In genomic region chr3:113219605-113220300, GRCh38 we compare ENCODE assay signal across 23 cellular contexts. TPM values are rescaled to one million over a fixed set of nuclear protein-coding genes. Genes with fewer than 3 reads are reported as not detected.
DNase-seq lines count a peak whose midpoint lies in the region; ATAC-seq and TF ChIP-seq lines count a peak whose summit lies in the region.
"Had no signal": no experiment of that assay in that cellular context is flagged by ENCODE, and none has a peak within 500 bp of the region (broad histone marks: within the 10 kb centered on the region; RNA-seq: fewer than 3 reads in every experiment).

No MANE protein-coding gene starts in this region.

- H3K9me3 Mint-ChIP-seq in nephron progenitor cell = no peaks in the 10 kb centered on the region
- no peaks in the 10 kb centered on the region for H3K9me3 Mint-ChIP-seq in activated naive CD8-positive, alpha-beta T cell treated with anti-CD3 and anti-CD28 coated beads for 36 hours

- ATAC-seq in right cardiac atrium (no peak), GM21723 (IDR thresholded peaks at IDR 0.05; ENCODE audit: unreplicated experiment) (no peak)

- peaks cover 97% of the 10 kb centered on the region for H3K4me1 Mint-ChIP-seq in nephron progenitor cell
- H3K4me1 Mint-ChIP-seq in activated naive CD8-positive, alpha-beta T cell treated with anti-CD3 and anti-CD28 coated beads for 36 hours = peaks cover 6% of the 10 kb centered on the region

- H3K27ac ChIP-seq in left ventricle myocardium inferior (replicated peaks) (peak overlapping the region; percentile 38), right cardiac atrium (ENCODE audit: low read length) (no peak overlapping the region), uterus (peak overlapping the region; percentile 30 to 74)
- H3K27ac ChIP-seq: GM23248, Peyer's patch had no signal

- H3K36me3 ChIP-seq in left ventricle myocardium inferior = peaks cover 10% of the 10 kb centered on the region
- no peaks in the 10 kb centered on the region for H3K36me3 ChIP-seq in uterus
- H3K36me3 ChIP-seq: MG63, Peyer's patch had no signal

- WGBS in right cardiac atrium = 70% methylated on average over 6 of the region's 6 CpGs

- H3K4me1 ChIP-seq in left ventricle myocardium inferior (peaks cover 33% of the 10 kb centered on the region), right cardiac atrium (ENCODE audit: control insufficient read depth, insufficient read depth, low read length) (no peaks in the 10 kb centered on the region), uterus (peaks cover 9 to 32% of the 10 kb centered on the region in 2 donors)

- TF ChIP-seq CTCF in left ventricle myocardium inferior (IDR thresholded peaks at IDR 0.05; ENCODE audit: borderline replicate concordance) (no peak), nephron progenitor cell (IDR thresholded peaks at IDR 0.05) (no peak), uterus (IDR thresholded peaks at IDR 0.05) (no peak)

- peak overlapping the region; percentile 62 for H3K4me3 Mint-ChIP-seq in nephron progenitor cell
- H3K4me3 Mint-ChIP-seq in activated naive CD8-positive, alpha-beta T cell treated with anti-CD3 and anti-CD28 coated beads for 36 hours = no peak overlapping the region
- H3K4me3 Mint-ChIP-seq: B cell had no signal

- no peak for DNase-seq in left ventricle myocardium inferior
- DNase-seq in right cardiac atrium = no peak
- peak; percentile 33 for DNase-seq in islet precursor cell
- DNase-seq in nephron progenitor cell = no peak
- DNase-seq in uterus = no peak
- DNase-seq in activated T-cell treated with anti-CD3 and anti-CD28 coated beads, Interleukin-2, amount 50 U/mL, for 48 hours = no peak
- DNase-seq in activated naive CD8-positive, alpha-beta T cell treated with anti-CD3 and anti-CD28 coated beads for 36 hours = no peak
- DNase-seq: 8988T; DMS153; GDM1; GM23248; HCEC 1CT; IMR-90; Karpas-422; MG63; NCI-H1092 treated with DMSO at 0.1 percent for 48 hours; NCI-H2081; NCI-H446 treated with DMSO at 0.1 percent for 48 hours; NCI-H69; NK-92 treated with Interleukin-12 subunit alpha and Interleukin-12 subunit beta, amount 100 ng/mL, for 24 hours; Peyer's patch had no signal

- H3K27me3 ChIP-seq in left ventricle myocardium inferior (ENCODE audit: low read depth) = peaks cover 71% of the 10 kb centered on the region
- H3K27me3 ChIP-seq in right cardiac atrium (ENCODE audit: control insufficient read depth, insufficient read depth) = no peaks in the 10 kb centered on the region
- H3K27me3 ChIP-seq in uterus = no peaks in the 10 kb centered on the region
- H3K27me3 ChIP-seq: MG63, Peyer's patch had no signal

- H3K27ac Mint-ChIP-seq in nephron progenitor cell = peak overlapping the region; percentile 77
- no peak overlapping the region for H3K27ac Mint-ChIP-seq in activated naive CD8-positive, alpha-beta T cell treated with anti-CD3 and anti-CD28 coated beads for 36 hours
- H3K27ac Mint-ChIP-seq: B cell had no signal

- peaks cover 97% of the 10 kb centered on the region for H3K36me3 Mint-ChIP-seq in nephron progenitor cell (ENCODE audit: low read depth)
- H3K36me3 Mint-ChIP-seq in activated naive CD8-positive, alpha-beta T cell treated with anti-CD3 and anti-CD28 coated beads for 36 hours = no peaks in the 10 kb centered on the region

- no peaks in the 10 kb centered on the region for H3K9me3 ChIP-seq in left ventricle myocardium inferior (replicated peaks)
- no peaks in the 10 kb centered on the region for H3K9me3 ChIP-seq in right cardiac atrium (ENCODE audit: control insufficient read depth, low read length)
- H3K9me3 ChIP-seq in uterus = no peaks in the 10 kb centered on the region
- H3K9me3 ChIP-seq: MG63, Peyer's patch had no signal

- no peak for TF ChIP-seq POLR2A in uterus (IDR thresholded peaks at IDR 0.05)

- no peaks in the 10 kb centered on the region for H3K27me3 Mint-ChIP-seq in nephron progenitor cell (ENCODE audit: low read depth, poor library complexity)
- H3K27me3 Mint-ChIP-seq in activated naive CD8-positive, alpha-beta T cell treated with anti-CD3 and anti-CD28 coated beads for 36 hours = peaks cover 18% of the 10 kb centered on the region

- intact Hi-C loops in left ventricle myocardium inferior (cut with micrococcal nuclease) (no loop called here), right cardiac atrium (cut with DNase I) (no loop called here), uterus (cut with DNase I; ENCODE audit: low total_unique reads) (no loop called here)

- H3K4me3 ChIP-seq in left ventricle myocardium inferior (no peak overlapping the region), right cardiac atrium (ENCODE audit: low read length) (no peak overlapping the region), uterus (no peak overlapping the region)
- H3K4me3 ChIP-seq: GM23248, MG63, Peyer's patch had no signal

RNA-seq across cellular contexts. Expression of gene BOC, which starts 8.4 kb away (rescaled TPM):
- 6.7 TPM for total RNA-seq in left ventricle myocardium inferior
- 10 to 100 TPM; 12.9 to 45.3 (median 15.4) TPM for total RNA-seq in right cardiac atrium
- 5.2 TPM for polyA plus RNA-seq in right cardiac atrium
- total RNA-seq in uterus = 100 to 1,000 TPM; 103 to 169 (median 105) TPM
- under 1 TPM in 1 of 2 experiments, not detected in 1; 0.44 TPM for total RNA-seq in activated naive CD8-positive, alpha-beta T cell treated with anti-CD3 and anti-CD28 coated beads for 36 hours
